8 cellular contexts compared by ENCODE assay signal in genomic region chr5:141349917-141350619, GRCh38. TPM values are rescaled to one million over a fixed set of nuclear protein-coding genes. Genes with fewer than 3 reads are reported as not detected.
DNase-seq lines count a peak whose midpoint lies in the region; TF ChIP-seq lines count a peak whose summit lies in the region.

Gene PCDHGB1 (plus strand): TSS chr5:141350099. CDS start chr5:141350261, 162 bp downstream.

- H3K4me3 ChIP-seq in AG04450 (ENCODE audit: low read depth, low read length) (peak within 1 kb of the TSS; percentile 46), osteoblast (ENCODE audit: insufficient read depth, low read length) (peak within 1 kb of the TSS; percentile 68)

- H3K79me2 ChIP-seq in osteoblast (ENCODE audit: insufficient read depth, low read length), result no peaks in the 10 kb centered on the region

- DNase-seq in AG04450 (ENCODE audit: low read depth, low spot score) (no peak), fibroblast of peridontal ligament (ENCODE audit: extremely low read depth) (peak; percentile 64), osteoblast (ENCODE audit: insufficient read length, low spot score, missing footprints) (peak; percentile 91), DMS79 (lab: John Stamatoyannopoulos, UW) (no peak), T1000 (lab: John Stamatoyannopoulos, UW) (no peak)

- H3K27me3 ChIP-seq in AG04450 (ENCODE audit: control insufficient read depth, insufficient read depth, low read length) (peaks cover 2% of the 10 kb centered on the region), osteoblast (ENCODE audit: insufficient read depth, low read length) (peaks cover 20% of the 10 kb centered on the region)

- H3K9me3 ChIP-seq in AG04450 (ENCODE audit: control insufficient read depth, insufficient read depth, low read length), result peaks cover 43% of the 10 kb centered on the region
- H3K9me3 ChIP-seq in osteoblast (ENCODE audit: low read depth, low read length), result peaks cover 2% of the 10 kb centered on the region

- H3K27ac ChIP-seq in AG04450 (ENCODE audit: low read depth, low read length) (no peak within 1 kb of the TSS), VCaP (peak within 1 kb of the TSS; percentile 38; the same call in 1 of the 2 replicates), osteoblast (ENCODE audit: low read depth, low read length) (no peak within 1 kb of the TSS)

- POLR2A ChIA-PET in AG04450 (lab: Yijun Ruan, JAX), result interaction anchor here (0.6 kb wide), 1 partner anchor 33 kb away, joined by 3 read pairs; no protein-coding TSS in a partner anchor

- peak within 1 kb of the TSS; percentile 83 for H3K4me2 ChIP-seq in osteoblast (ENCODE audit: insufficient read depth, low read length)

- peak within 1 kb of the TSS; percentile 76 for H2AFZ ChIP-seq in osteoblast (ENCODE audit: low read length)

- no peaks in the 10 kb centered on the region for H4K20me1 ChIP-seq in osteoblast (ENCODE audit: insufficient read depth, low read length)

- no peaks in the 10 kb centered on the region for H3K36me3 ChIP-seq in osteoblast (ENCODE audit: insufficient read depth, low read length)

- no peaks in the 10 kb centered on the region for H3K4me1 ChIP-seq in osteoblast (ENCODE audit: insufficient read depth, low read length)

- TF ChIP-seq CTCF in AG04450 (IDR thresholded peaks at IDR 0.05; ENCODE audit: low read depth, low read length) (peak; percentile 54), GM12872 (IDR thresholded peaks at IDR 0.05; ENCODE audit: insufficient read depth, low read depth, low read length) (peak; percentile 64), LNCAP (IDR thresholded peaks at IDR 0.05) (peak; percentile 88), VCaP (conservative IDR thresholded peaks at IDR 0.05) (peak; percentile 73), osteoblast (IDR thresholded peaks at IDR 0.05; ENCODE audit: extremely low read depth, low read depth, low read length) (peak; percentile 64)

- CTCF ChIA-PET in AG04450 (lab: Charles Lee), result interaction anchor here (0.9 to 5.8 kb wide), 13 partner anchors 12 to 217 kb away, joined by 3 to 46 read pairs (median 7); partner anchors contain the start of genes PCDHGA1, PCDHGA10, PCDHGA2 and PCDHGA7

RNA-seq across cellular contexts. Expression of gene PCDHGB1, which starts in this region (rescaled TPM):
- 3.2 TPM in 2 replicates for polyA plus RNA-seq in AG04450 (2011; rRNA removed)
- 7.7 and 9.1 TPM in 2 replicates for polyA minus RNA-seq in AG04450 (2011; rRNA and poly(A)+ RNA removed)
- total RNA-seq in osteoblast, result 3.3 and 5.0 TPM in 2 replicates

Comparison
In these comparisons a context has a peak if more than half of its experiments do, and no peak if none do; other contexts are left out.
1. DNase-seq: peak in fibroblast of peridontal ligament (single experiment) and osteoblast (single experiment); none in AG04450 (single experiment), DMS79 (single experiment) and T1000 (single experiment).
2. Peak in every context shown above with its lines, with median percentiles within 50 percentile points of each other: CTCF ChIP-seq.